ENCODE assay signal across 27 cellular contexts in the genomic region with DNA sequence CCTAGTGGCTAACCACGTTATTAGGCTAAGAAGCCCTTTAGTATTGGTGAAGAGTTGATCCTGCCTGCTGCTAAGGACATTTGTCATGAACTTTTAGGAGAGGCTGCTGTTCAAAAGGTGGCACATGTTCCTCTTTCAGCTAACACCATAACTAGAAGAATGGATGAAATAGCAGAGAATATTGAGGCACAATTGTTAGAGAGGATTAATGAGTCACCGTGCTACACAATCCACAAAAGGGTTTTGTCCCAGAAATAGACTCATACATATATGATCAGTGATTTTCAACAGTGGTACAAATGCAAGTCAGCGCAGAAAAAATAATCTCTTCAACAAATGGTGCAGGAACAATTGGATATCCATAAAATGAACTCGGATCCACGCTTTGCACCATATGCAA. TPM values are rescaled to one million over a fixed set of nuclear protein-coding genes. Genes with fewer than 3 reads are reported as not detected.
"Had no signal": no experiment of that assay in that cellular context is flagged by ENCODE, and none has a peak within 500 bp of the region (broad histone marks: within the 10 kb centered on the region; RNA-seq: fewer than 3 reads in every experiment).

No MANE protein-coding gene starts in this region.

- H3K4me3 ChIP-seq: esophagus squamous epithelium, gastrocnemius medialis, heart left ventricle, hepatocyte, lung, ovary, right lobe of liver, smooth muscle cell, stomach, thoracic aorta, tibial nerve, upper lobe of right lung, uterus had no signal

- H3K27me3 ChIP-seq: esophagus squamous epithelium, gastrocnemius medialis, heart left ventricle, hepatocyte, ovary, right lobe of liver, stomach, tibial nerve, upper lobe of right lung, uterus had no signal

- H3K36me3 ChIP-seq: ovary, right lobe of liver, upper lobe of right lung, uterus had no signal

- H3K4me1 ChIP-seq: gastrocnemius medialis, heart left ventricle, right lobe of liver, stomach, tibial nerve, upper lobe of right lung, uterus had no signal

- H3K27ac ChIP-seq: esophagus squamous epithelium, gastrocnemius medialis, heart left ventricle, hepatocyte, ovary, right lobe of liver, stomach, thoracic aorta, tibial nerve, upper lobe of right lung, uterus had no signal

- H3K9me3 ChIP-seq: esophagus squamous epithelium, gastrocnemius medialis, heart left ventricle, ovary, right lobe of liver, stomach, thoracic aorta, tibial nerve, upper lobe of right lung, uterus had no signal

- H3K4me2 ChIP-seq: hepatocyte, smooth muscle cell had no signal

- ATAC-seq: gastrocnemius medialis; heart left ventricle; left lobe of liver; natural killer cell; right lobe of liver; stimulated activated effector memory CD8-positive, alpha-beta T cell treated with anti-CD3 and anti-CD28 coated beads, Interleukin-12 subunit alpha, Interleukin-12 subunit beta, amount 100 ng/mL, for 72 hours; upper lobe of right lung had no signal

- DNase-seq: effector CD8-positive, alpha-beta T cell; endodermal cell; esophagus squamous epithelium; gastrocnemius medialis; heart left ventricle; kidney; natural killer cell; occipital lobe; ovary; right lobe of liver; stimulated activated CD4-positive, alpha-beta T cell treated with anti-CD3 and anti-CD28 coated beads, Interleukin-12 subunit alpha, Interleukin-12 subunit beta, amount 100 ng/mL, for 4 hours; stimulated activated CD4-positive, alpha-beta T cell treated with anti-CD3 and anti-CD28 coated beads, Interleukin-2, amount 100 ng/mL, for 24 hours; stimulated activated CD4-positive, alpha-beta T cell treated with anti-CD3 and anti-CD28 coated beads, Interleukin-4, amount 100 ng/mL, for 24 hours; stimulated activated naive CD4-positive, alpha-beta T cell treated with Interleukin-2 at 50 U/mL for 16 hours; stomach; upper lobe of right lung; uterus had no signal

- H2AFZ ChIP-seq: hepatocyte had no signal

- FAIRE-seq: colon, kidney had no signal

- H3K79me2 ChIP-seq: hepatocyte had no signal

RNA-seq across cellular contexts. Expression of a gene that starts 55.1 kb away (rescaled TPM):
- total RNA-seq: natural killer cell, occipital lobe, smooth muscle cell, subcutaneous adipose tissue had no signal
- polyA plus RNA-seq: neural cell, smooth muscle cell had no signal
